Comparison of ENCODE assay signal across 8 cellular contexts in genomic region chr10:21533577-21534475, GRCh38. TPM values are rescaled to one million over a fixed set of nuclear protein-coding genes. Genes with fewer than 3 reads are reported as not detected.
DNase-seq lines count a peak whose midpoint lies in the region; ATAC-seq and TF ChIP-seq lines count a peak whose summit lies in the region.

MLLT10 (plus strand) TSS chr10:21534232; CDS start chr10:21534645, 413 bp downstream.

- peak within 1 kb of the TSS; percentile 93 for H3K27ac Mint-ChIP-seq in activated CD4-positive, alpha-beta T cell treated with anti-CD3 and anti-CD28 coated beads, Interleukin-2, amount 10 ng/mL, durations not matched to agents 24 days and 14 days

- intact Hi-C loops in activated CD4-positive, alpha-beta T cell treated with anti-CD3 and anti-CD28 coated beads, Interleukin-2, amount 10 ng/mL, durations not matched to agents 24 days and 14 days (cut with micrococcal nuclease): loop anchor here (1.0 to 5.0 kb wide), 6 partner anchors 9 to 718 kb away; partner anchors contain the start of gene SKIDA1
- intact Hi-C loops in left lung (cut with DNase I): no loop called here

- H3K27ac ChIP-seq in left lung: peak within 1 kb of the TSS; percentile 95 to 96

- H3K4me1 Mint-ChIP-seq in activated CD4-positive, alpha-beta T cell treated with anti-CD3 and anti-CD28 coated beads, Interleukin-2, amount 10 ng/mL, durations not matched to agents 24 days and 14 days: peaks cover 24% of the 10 kb centered on the region

- H3K4me1 ChIP-seq in left lung: peaks cover 5 to 34% of the 10 kb centered on the region in 2 donors

- peaks cover 12% of the 10 kb centered on the region for H3K27me3 Mint-ChIP-seq in activated CD4-positive, alpha-beta T cell treated with anti-CD3 and anti-CD28 coated beads, Interleukin-2, amount 10 ng/mL, durations not matched to agents 24 days and 14 days

- no peaks in the 10 kb centered on the region for H3K9me3 Mint-ChIP-seq in activated CD4-positive, alpha-beta T cell treated with anti-CD3 and anti-CD28 coated beads, Interleukin-2, amount 10 ng/mL, durations not matched to agents 24 days and 14 days

- H3K27me3 ChIP-seq in left lung: no peaks in the 10 kb centered on the region

- no peaks in the 10 kb centered on the region for H3K9me3 ChIP-seq in left lung

- DNase-seq in Ammon's horn (ENCODE audit: low spot score) (peak; percentile 97), NCI-H526 (lab: John Stamatoyannopoulos, UW) (peak; percentile 79 to 95), cortex of kidney (lab: John Stamatoyannopoulos, UW) (peak; percentile 83), left lung (peak; percentile 96 to 98)
- DNase-seq in activated CD4-positive, alpha-beta T cell treated with anti-CD3 and anti-CD28 coated beads, Interleukin-2, amount 10 ng/mL, durations not matched to agents 24 days and 14 days: peak; percentile 97
- DNase-seq in stimulated activated CD4-positive, alpha-beta T cell treated with anti-CD3 and anti-CD28 coated beads, Interleukin-2, amount 100 ng/mL, for 48 hours: peak; percentile 78 to 87

- ATAC-seq in GM19035 (IDR thresholded peaks at IDR 0.05; ENCODE audit: unreplicated experiment): peak; percentile 84
- ATAC-seq in HG03342 (IDR thresholded peaks at IDR 0.05; ENCODE audit: unreplicated experiment): peak; percentile 92
- ATAC-seq in left lung: peak; percentile 96

- peaks cover 0 to 23% of the 10 kb centered on the region in 2 donors for H3K36me3 ChIP-seq in left lung

- peaks cover 13% of the 10 kb centered on the region for H3K36me3 Mint-ChIP-seq in activated CD4-positive, alpha-beta T cell treated with anti-CD3 and anti-CD28 coated beads, Interleukin-2, amount 10 ng/mL, durations not matched to agents 24 days and 14 days (ENCODE audit: low read depth)

- peak within 1 kb of the TSS; percentile 56 to 84 for H3K4me3 ChIP-seq in left lung

- H3K4me3 Mint-ChIP-seq in activated CD4-positive, alpha-beta T cell treated with anti-CD3 and anti-CD28 coated beads, Interleukin-2, amount 10 ng/mL, durations not matched to agents 24 days and 14 days: peak within 1 kb of the TSS; percentile 88

- peak in 1 of 2 donors; percentile 31 for TF ChIP-seq CTCF in left lung (IDR thresholded peaks at IDR 0.05)

RNA-seq across cellular contexts. Expression of gene MLLT10, which starts in this region (rescaled TPM):
- 40.2 and 42.0 TPM in 2 replicates for total RNA-seq in activated CD4-positive, alpha-beta T cell treated with anti-CD3 and anti-CD28 coated beads, Interleukin-2, amount 10 ng/mL, durations not matched to agents 24 days and 14 days
- total RNA-seq in left lung: 10 to 100 TPM; 39.9 to 43.2 TPM

Comparison
In these comparisons a context has a peak if more than half of its experiments do, and no peak if none do; other contexts are left out.
1. Peak in every context shown above with its lines: DNase-seq, ATAC-seq, H3K4me3 ChIP-seq and H3K27ac ChIP-seq.